ENCODE assay signal across 12 cellular contexts in genomic region chr2:216687646-216688045, GRCh38. TPM values are rescaled to one million over a fixed set of nuclear protein-coding genes. Genes with fewer than 3 reads are reported as not detected.
DNase-seq lines count a peak whose midpoint lies in the region; ATAC-seq and TF ChIP-seq lines count a peak whose summit lies in the region.
"Had no signal": no experiment of that assay in that cellular context is flagged by ENCODE, and none has a peak within 500 bp of the region (broad histone marks: within the 10 kb centered on the region; RNA-seq: fewer than 3 reads in every experiment).

No MANE protein-coding gene starts in this region.

- H3K36me3 Mint-ChIP-seq in activated CD4-positive, alpha-beta memory T cell treated with anti-CD3 and anti-CD28 coated beads for 36 hours, result no peaks in the 10 kb centered on the region
- H3K36me3 Mint-ChIP-seq in activated CD4-positive, alpha-beta memory T cell treated with anti-CD3 and anti-CD28 coated beads, Interleukin-2, amount 10 ng/mL, durations not matched to agents 7 days and 5 days (ENCODE audit: low read depth), result no peaks in the 10 kb centered on the region
- H3K36me3 Mint-ChIP-seq in endodermal cell (ENCODE audit: low read depth), result no peaks in the 10 kb centered on the region

- no peak overlapping the region for H3K27ac Mint-ChIP-seq in activated CD4-positive, alpha-beta memory T cell treated with anti-CD3 and anti-CD28 coated beads for 36 hours
- H3K27ac Mint-ChIP-seq in activated CD4-positive, alpha-beta memory T cell treated with anti-CD3 and anti-CD28 coated beads, Interleukin-2, amount 10 ng/mL, durations not matched to agents 7 days and 5 days, result no peak overlapping the region
- no peak overlapping the region for H3K27ac Mint-ChIP-seq in endodermal cell

- H3K9ac ChIP-seq in endodermal cell (ENCODE audit: extremely low read depth, low read length, poor library complexity, severe bottlenecking), result no peak overlapping the region
- H3K9ac ChIP-seq: parathyroid adenoma had no signal

- peaks cover 45% of the 10 kb centered on the region for H3K27me3 Mint-ChIP-seq in activated CD4-positive, alpha-beta memory T cell treated with anti-CD3 and anti-CD28 coated beads for 36 hours
- H3K27me3 Mint-ChIP-seq in activated CD4-positive, alpha-beta memory T cell treated with anti-CD3 and anti-CD28 coated beads, Interleukin-2, amount 10 ng/mL, durations not matched to agents 7 days and 5 days, result peaks cover 50% of the 10 kb centered on the region
- H3K27me3 Mint-ChIP-seq in endodermal cell (ENCODE audit: insufficient read depth), result peaks cover 37% of the 10 kb centered on the region

- H3K4me1 Mint-ChIP-seq in activated CD4-positive, alpha-beta memory T cell treated with anti-CD3 and anti-CD28 coated beads for 36 hours (ENCODE audit: low read depth), result peaks cover 15% of the 10 kb centered on the region
- peaks cover 13% of the 10 kb centered on the region for H3K4me1 Mint-ChIP-seq in activated CD4-positive, alpha-beta memory T cell treated with anti-CD3 and anti-CD28 coated beads, Interleukin-2, amount 10 ng/mL, durations not matched to agents 7 days and 5 days
- H3K4me1 Mint-ChIP-seq in endodermal cell, result peaks cover 8% of the 10 kb centered on the region

- H3K4me3 Mint-ChIP-seq in activated CD4-positive, alpha-beta memory T cell treated with anti-CD3 and anti-CD28 coated beads for 36 hours, result no peak overlapping the region
- no peak overlapping the region for H3K4me3 Mint-ChIP-seq in activated CD4-positive, alpha-beta memory T cell treated with anti-CD3 and anti-CD28 coated beads, Interleukin-2, amount 10 ng/mL, durations not matched to agents 7 days and 5 days
- H3K4me3 Mint-ChIP-seq in endodermal cell, result no peak overlapping the region

- 61 to 64% methylated on average over 3 to 4 of the region's 4 CpGs for whole genome bisulfite sequencing in endodermal cell (ENCODE audit: insufficient coverage in 1 of 2, insufficient read length in 1 of 2), 2 experiments

- no peak for ATAC-seq in HG03175 (IDR thresholded peaks at IDR 0.05; ENCODE audit: unreplicated experiment)
- ATAC-seq: esophagus mucosa had no signal

- DNase-seq in activated CD4-positive, alpha-beta memory T cell treated with anti-CD3 and anti-CD28 coated beads for 36 hours, result peak; percentile 31
- DNase-seq in activated CD4-positive, alpha-beta memory T cell treated with anti-CD3 and anti-CD28 coated beads, Interleukin-2, amount 10 ng/mL, durations not matched to agents 7 days and 5 days, result no peak
- peak; percentile 62 for DNase-seq in NAMALWA (ENCODE audit: low spot score)
- DNase-seq in endodermal cell, result peak; percentile 92
- DNase-seq in stimulated activated CD8-positive, alpha-beta memory T cell treated with anti-CD3 and anti-CD28 coated beads, Interleukin-4, amount 100 ng/mL, for 24 hours (ENCODE audit: low read depth), result peak; percentile 18
- no peak for DNase-seq in HK-2 (ENCODE audit: unreplicated experiment)
- no peak for DNase-seq in cerebellum (ENCODE audit: low spot score)
- DNase-seq: NCI-H2107, substantia nigra had no signal

- H3K9me3 Mint-ChIP-seq in activated CD4-positive, alpha-beta memory T cell treated with anti-CD3 and anti-CD28 coated beads for 36 hours, result no peaks in the 10 kb centered on the region
- H3K9me3 Mint-ChIP-seq in activated CD4-positive, alpha-beta memory T cell treated with anti-CD3 and anti-CD28 coated beads, Interleukin-2, amount 10 ng/mL, durations not matched to agents 7 days and 5 days, result no peaks in the 10 kb centered on the region
- H3K9me3 Mint-ChIP-seq in endodermal cell, result no peaks in the 10 kb centered on the region

- H3K9me3 ChIP-seq in endodermal cell (ENCODE audit: control insufficient read depth, low read length), result no peaks in the 10 kb centered on the region

- H3K4me3 ChIP-seq in endodermal cell (ENCODE audit: low read length), result no peak overlapping the region

- peaks cover 12% of the 10 kb centered on the region for H3K4me1 ChIP-seq in endodermal cell (ENCODE audit: control insufficient read depth, insufficient read depth, low read length)
- H3K4me1 ChIP-seq: parathyroid adenoma had no signal

- H3K27me3 ChIP-seq in endodermal cell (ENCODE audit: control insufficient read depth, insufficient read depth, low read length, poor library complexity, severe bottlenecking), result no peaks in the 10 kb centered on the region

- POLR2A ChIA-PET in activated CD4-positive, alpha-beta memory T cell treated with anti-CD3 and anti-CD28 coated beads for 36 hours (lab: Charles Lee), result no interaction called here
- POLR2A ChIA-PET in activated CD4-positive, alpha-beta memory T cell treated with anti-CD3 and anti-CD28 coated beads, Interleukin-2, amount 10 ng/mL, durations not matched to agents 7 days and 5 days (lab: Charles Lee), result no interaction called here

- H3K27ac ChIP-seq in endodermal cell (ENCODE audit: low read depth, low read length), result no peak overlapping the region
- H3K27ac ChIP-seq: parathyroid adenoma had no signal

- H3K36me3 ChIP-seq in endodermal cell (ENCODE audit: control insufficient read depth, insufficient read depth, low read length), result peaks cover 33% of the 10 kb centered on the region

- CTCF ChIA-PET in activated CD4-positive, alpha-beta memory T cell treated with anti-CD3 and anti-CD28 coated beads for 36 hours (lab: Charles Lee), result interaction anchor here (0.8 to 1.1 kb wide), 3 partner anchors 9 to 1025 kb away, joined by 3 read pairs; no protein-coding TSS in a partner anchor
- CTCF ChIA-PET in activated CD4-positive, alpha-beta memory T cell treated with anti-CD3 and anti-CD28 coated beads, Interleukin-2, amount 10 ng/mL, durations not matched to agents 7 days and 5 days (lab: Charles Lee), result no interaction called here

- peak; percentile 81 for TF ChIP-seq CTCF in endodermal cell (conservative IDR thresholded peaks at IDR 0.05)

- intact Hi-C loops in activated CD4-positive, alpha-beta memory T cell treated with anti-CD3 and anti-CD28 coated beads for 36 hours (cut with micrococcal nuclease), result no loop called here

RNA-seq across cellular contexts. Expression of gene IGFBP5, which starts 7.7 kb away (rescaled TPM):
- not detected for total RNA-seq in activated CD4-positive, alpha-beta memory T cell treated with anti-CD3 and anti-CD28 coated beads for 36 hours
- total RNA-seq in activated CD4-positive, alpha-beta memory T cell treated with anti-CD3 and anti-CD28 coated beads, Interleukin-2, amount 10 ng/mL, durations not matched to agents 7 days and 5 days, result not detected
- total RNA-seq in endodermal cell (1 to 10 TPM; 3.6 to 8.9 TPM), cerebellum (60.9 TPM)
- polyA plus RNA-seq in endodermal cell (2013, experiment 1 of 2), result 215 TPM
- 246 TPM for polyA plus RNA-seq in endodermal cell (2013, experiment 2 of 2)

RNA-seq across cellular contexts. Expression of gene IGFBP2, which starts 54.4 kb away (rescaled TPM):
- 1 to 10 TPM in 1 of 2 experiments, under 1 TPM in 1; 0.85 to 1.4 TPM for total RNA-seq in activated CD4-positive, alpha-beta memory T cell treated with anti-CD3 and anti-CD28 coated beads for 36 hours
- total RNA-seq in activated CD4-positive, alpha-beta memory T cell treated with anti-CD3 and anti-CD28 coated beads, Interleukin-2, amount 10 ng/mL, durations not matched to agents 7 days and 5 days, result 1 to 10 TPM in 1 of 2 experiments, under 1 TPM in 1; 0.83 to 1.2 TPM
- 100 to 1,000 TPM in 1 of 2 donors, 10 to 100 TPM in 1; 80.8 to 313 TPM for total RNA-seq in endodermal cell
- polyA plus RNA-seq in endodermal cell (2013, experiment 1 of 2), result 698 TPM
- 702 TPM for polyA plus RNA-seq in endodermal cell (2013, experiment 2 of 2)
- 101 TPM for total RNA-seq in cerebellum

Comparison
In these comparisons a context has a peak if more than half of its experiments do, and no peak if none do; other contexts are left out.
1. DNase-seq: peak in activated CD4-positive, alpha-beta memory T cell treated with anti-CD3 and anti-CD28 coated beads for 36 hours (single experiment), NAMALWA (single experiment), endodermal cell (single experiment) and stimulated activated CD8-positive, alpha-beta memory T cell treated with anti-CD3 and anti-CD28 coated beads, Interleukin-4, amount 100 ng/mL, for 24 hours (single experiment); none in activated CD4-positive, alpha-beta memory T cell treated with anti-CD3 and anti-CD28 coated beads, Interleukin-2, amount 10 ng/mL, durations not matched to agents 7 days and 5 days (single experiment), HK-2 (single experiment) and cerebellum (single experiment).
2. RNA of gene IGFBP5, which starts 7.7 kb away (total RNA-seq): 60.9 TPM in cerebellum (single experiment) and 3.6 to 8.9 TPM in endodermal cell; not detected in activated CD4-positive, alpha-beta memory T cell treated with anti-CD3 and anti-CD28 coated beads for 36 hours and not detected in activated CD4-positive, alpha-beta memory T cell treated with anti-CD3 and anti-CD28 coated beads, Interleukin-2, amount 10 ng/mL, durations not matched to agents 7 days and 5 days; every median in the first group is over 4 times any median in the second.
3. RNA of gene IGFBP2, which starts 54.4 kb away (total RNA-seq): 80.8 to 313 TPM in endodermal cell and 101 TPM in cerebellum (single experiment); 0.85 to 1.4 TPM in activated CD4-positive, alpha-beta memory T cell treated with anti-CD3 and anti-CD28 coated beads for 36 hours and 0.83 to 1.2 TPM in activated CD4-positive, alpha-beta memory T cell treated with anti-CD3 and anti-CD28 coated beads, Interleukin-2, amount 10 ng/mL, durations not matched to agents 7 days and 5 days; every median in the first group is over 10 times any median in the second.